9 cellular contexts compared by ENCODE assay signal in the genomic region with DNA sequence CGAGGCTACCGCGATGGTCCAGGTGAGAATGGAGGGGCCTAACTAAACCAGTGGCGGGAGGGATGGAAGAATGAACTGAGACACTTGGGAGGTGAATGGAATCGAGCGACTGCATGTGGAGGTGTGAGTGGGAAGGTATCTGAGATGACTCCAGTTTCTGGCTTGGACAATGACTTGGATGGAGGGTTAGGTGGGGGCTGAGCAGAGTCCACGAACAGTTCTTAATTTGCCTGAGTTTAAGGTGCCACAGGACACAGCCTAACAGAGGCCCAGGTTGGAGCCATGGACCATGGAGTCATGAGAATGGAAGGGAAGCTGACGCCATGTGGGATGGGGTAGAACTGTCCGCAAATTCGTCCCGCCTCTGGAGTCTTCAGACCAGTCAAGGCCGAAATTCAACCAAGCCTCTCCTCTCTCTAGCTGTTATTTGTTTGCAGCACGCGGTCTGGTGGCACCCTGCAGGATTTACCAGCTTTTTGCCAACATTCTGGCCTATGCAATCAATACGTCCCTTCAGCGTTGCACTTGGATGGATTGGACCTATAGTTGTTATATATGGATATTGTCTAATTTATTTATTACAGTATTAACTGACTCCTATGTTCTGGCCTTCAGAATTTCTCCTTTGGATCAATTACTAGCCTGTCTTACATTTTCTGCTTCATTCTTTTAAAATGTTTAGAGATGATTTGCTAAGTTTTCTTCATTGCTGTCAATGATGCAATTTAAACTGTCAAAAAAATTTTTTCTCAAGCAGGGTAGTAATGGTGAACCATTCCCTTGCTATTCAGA. TPM values are rescaled to one million over a fixed set of nuclear protein-coding genes. Genes with fewer than 3 reads are reported as not detected.
DNase-seq lines count a peak whose midpoint lies in the region; ATAC-seq and TF ChIP-seq lines count a peak whose summit lies in the region.
"Had no signal": no experiment of that assay in that cellular context is flagged by ENCODE, and none has a peak within 500 bp of the region (broad histone marks: within the 10 kb centered on the region; RNA-seq: fewer than 3 reads in every experiment).

No MANE protein-coding gene starts in this region.

- H3K4me1 ChIP-seq in OCI-LY7 (ENCODE audit: insufficient read depth, low read length, poor library complexity, severe bottlenecking) (peaks cover 28% of the 10 kb centered on the region), fibroblast of lung (ENCODE audit: control insufficient read depth, extremely low read depth, insufficient read depth, low read length) (peaks cover 7% of the 10 kb centered on the region), gastrocnemius medialis (peaks cover 7 to 9% of the 10 kb centered on the region in 2 donors)

- H3K27me3 Mint-ChIP-seq in immature natural killer cell (ENCODE audit: low read depth in 3 of 3) = no peaks in the 10 kb centered on the region
- H3K27me3 Mint-ChIP-seq: brain had no signal

- no peak overlapping the region for H3K4me3 Mint-ChIP-seq in immature natural killer cell

- intact Hi-C loops in OCI-LY7 (cut with micrococcal nuclease; ENCODE audit: unreplicated experiment) (loop anchor here (5.0 to 10.0 kb wide), 5 partner anchors 146 to 244 kb away; a partner anchor contains a TSS), gastrocnemius medialis (cut with DNase I; ENCODE audit: low total_unique reads) (loop anchor here (10.0 kb wide), 2 partner anchors 144 to 324 kb away; a partner anchor contains a TSS)

- H4K20me1 ChIP-seq in OCI-LY7 (ENCODE audit: insufficient read depth, low read length) (no peaks in the 10 kb centered on the region; the same call in 1 of the 2 replicates), fibroblast of lung (ENCODE audit: control insufficient read depth, extremely low read depth, insufficient read depth, low read length) (no peaks in the 10 kb centered on the region)

- POLR2A ChIA-PET in OCI-LY7 (lab: Charles Lee) = interaction anchor here (0.6 to 2.1 kb wide), 5 partner anchors 50 to 320 kb away, joined by 3 to 6 read pairs (median 3); a partner anchor contains a TSS

- peaks cover 0 to 10% (median 8%) of the 10 kb centered on the region in 3 donors for H3K36me3 Mint-ChIP-seq in immature natural killer cell

- H3K27ac ChIP-seq in OCI-LY7 (ENCODE audit: low read depth, low read length, poor library complexity, severe bottlenecking) = no peak overlapping the region
- peak overlapping the region; percentile 68 for H3K27ac ChIP-seq in fibroblast of lung (ENCODE audit: insufficient read depth, low read length)
- peak overlapping the region in 3 of 4 donors; percentile 49 to 78 (median 69) for H3K27ac ChIP-seq in gastrocnemius medialis

- DNase-seq in GM12864 (ENCODE audit: low read depth) (no peak), OCI-LY7 (ENCODE audit: low spot score) (no peak), fibroblast of lung (ENCODE audit: low read depth in 2 of 2) (peak in 1 of 2 donors; percentile 3), gastrocnemius medialis (no peak), DMS53 (lab: John Stamatoyannopoulos, UW) (no peak), immature natural killer cell (no peak), DMS53 treated with DMSO at 0.1 percent for 48 hours (lab: John Stamatoyannopoulos, UW; ENCODE audit: unreplicated experiment) (no peak)

- H3K9me3 Mint-ChIP-seq in immature natural killer cell = no peaks in the 10 kb centered on the region
- H3K9me3 Mint-ChIP-seq: brain had no signal

- TF ChIP-seq CTCF in GM12864 (IDR thresholded peaks at IDR 0.05; ENCODE audit: low read depth, low read length, missing control alignments) (no peak), OCI-LY7 (conservative IDR thresholded peaks at IDR 0.05; ENCODE audit: low read length) (no peak), fibroblast of lung (conservative IDR thresholded peaks at IDR 0.05 in 1 of 2, IDR thresholded peaks at IDR 0.05 in 1 of 2; ENCODE audit: low read depth in 1 of 2, low read length in 2 of 2) (no peak), gastrocnemius medialis (IDR thresholded peaks at IDR 0.05 in 4 of 5, conservative IDR thresholded peaks at IDR 0.05 in 1 of 5) (no peak)

- no peaks in the 10 kb centered on the region for H3K9me3 ChIP-seq in OCI-LY7 (ENCODE audit: low read length)
- H3K9me3 ChIP-seq in fibroblast of lung (ENCODE audit: control insufficient read depth, insufficient read depth, low read depth, low read length) = no peaks in the 10 kb centered on the region
- no peaks in the 10 kb centered on the region for H3K9me3 ChIP-seq in gastrocnemius medialis

- no TSS peak for BruUV-seq in OCI-LY7 (replicated peaks; lab: Mats Ljungman, UMichigan)

- H3K36me3 ChIP-seq in OCI-LY7 (ENCODE audit: insufficient read depth, low read length) (peaks cover 40% of the 10 kb centered on the region), fibroblast of lung (ENCODE audit: control insufficient read depth, insufficient read depth, low read length) (peaks cover 3% of the 10 kb centered on the region), gastrocnemius medialis (peaks cover 0 to 18% of the 10 kb centered on the region in 2 donors)

- no peak for ATAC-seq in gastrocnemius medialis
- no peak for ATAC-seq in GM18870 (IDR thresholded peaks at IDR 0.05; ENCODE audit: unreplicated experiment)

- H2AFZ ChIP-seq in OCI-LY7 (ENCODE audit: low read length) = peak overlapping the region; percentile 55; the same call in 1 of the 2 replicates
- H2AFZ ChIP-seq in fibroblast of lung (ENCODE audit: low read length) = peak overlapping the region; percentile 97

- peak overlapping the region in 2 of 6 donors; percentile 18 to 49 for H3K27ac Mint-ChIP-seq in immature natural killer cell

- TF ChIP-seq POLR2A in gastrocnemius medialis (IDR thresholded peaks at IDR 0.05) = no peak

- H3K79me2 ChIP-seq in OCI-LY7 (ENCODE audit: insufficient read depth, low read depth, low read length) (peaks cover 11% of the 10 kb centered on the region; the same call in 1 of the 2 replicates), fibroblast of lung (ENCODE audit: control insufficient read depth, insufficient read depth, low read length) (peaks cover 9% of the 10 kb centered on the region)

- H3K4me1 Mint-ChIP-seq in immature natural killer cell = peaks cover 0 to 2% of the 10 kb centered on the region in 2 donors

- H3K4me3 ChIP-seq in GM12864 (ENCODE audit: low read depth, low read length) (peak overlapping the region; percentile 72), OCI-LY7 (ENCODE audit: low read depth, low read length, poor library complexity, severe bottlenecking) (peak overlapping the region; percentile 74), fibroblast of lung (replicated peaks in 1 of 4; ENCODE audit: control extremely low read depth in 1 of 4, insufficient read depth in 1 of 4, low read depth in 3 of 4, low read length in 4 of 4) (peak overlapping the region; percentile 70 to 87 (median 77)), gastrocnemius medialis (peak overlapping the region; percentile 68 to 84 (median 78))

- H3K4me2 ChIP-seq in OCI-LY7 (ENCODE audit: low read length) (peak overlapping the region; percentile 73), fibroblast of lung (ENCODE audit: extremely low read depth, insufficient read depth, low read length) (peak overlapping the region; percentile 97)

- H3K9ac ChIP-seq in fibroblast of lung (ENCODE audit: insufficient read depth, low read length) = peak overlapping the region; percentile 64

- CTCF ChIA-PET in OCI-LY7 (lab: Charles Lee; ENCODE audit: unreplicated experiment) = interaction anchor here (1.7 kb wide), 1 partner anchor 320 kb away, joined by 4 read pairs; a partner anchor contains a TSS

- in situ Hi-C loops in gastrocnemius medialis (cut with MboI; ENCODE audit: low sequenced_read_pairs in 4 of 4) = no loop called here

- no peaks in the 10 kb centered on the region for H3K9me2 ChIP-seq in OCI-LY7 (ENCODE audit: insufficient read depth, low read length)

- H3K27me3 ChIP-seq in fibroblast of lung (ENCODE audit: control insufficient read depth, insufficient read depth, low read length) (no peaks in the 10 kb centered on the region), gastrocnemius medialis (no peaks in the 10 kb centered on the region)

RNA-seq across cellular contexts. Expression of a gene that starts 0.9 kb away (rescaled TPM):
- total RNA-seq in OCI-LY7 (2014; rRNA removed; shearing (Covaris generic)) = 33.6 and 45.8 TPM in 2 replicates
- total RNA-seq in OCI-LY7 (2022) (48.3 and 53.3 TPM in 2 replicates), fibroblast of lung (19.5 and 28.2 TPM in 2 replicates), gastrocnemius medialis (100 to 1,000 TPM in 1 of 4 donors, 10 to 100 TPM in 3; 32.2 to 114 (median 69.5) TPM)
- polyA plus RNA-seq in fibroblast of lung (48.8 and 55.7 TPM in 2 replicates), immature natural killer cell (10 to 100 TPM; 36.7 to 64.7 (median 57.8) TPM)
- polyA plus RNA-seq in fibroblast of lung (2012) = 59.4 and 81.0 TPM in 2 replicates
- 0.78 and 3.8 TPM in 2 replicates for polyA minus RNA-seq in fibroblast of lung (ENCODE audit: low replicate concordance)

RNA-seq across cellular contexts. Expression of a gene that starts 30.0 kb away (rescaled TPM):
- total RNA-seq in OCI-LY7 (2014; rRNA removed; shearing (Covaris generic)) = 79.1 and 110 TPM in 2 replicates
- total RNA-seq in OCI-LY7 (2022) (144 and 149 TPM in 2 replicates), fibroblast of lung (80.9 and 87.4 TPM in 2 replicates), gastrocnemius medialis (10 to 100 TPM; 19.9 to 44.3 (median 35.5) TPM)
- polyA plus RNA-seq in fibroblast of lung (61.6 and 80.3 TPM in 2 replicates), immature natural killer cell (100 to 1,000 TPM; 198 to 215 (median 208) TPM)
- 41.3 and 47.4 TPM in 2 replicates for polyA plus RNA-seq in fibroblast of lung (2012)
- polyA minus RNA-seq in fibroblast of lung (ENCODE audit: low replicate concordance) = 14.6 and 19.2 TPM in 2 replicates

RNA-seq across cellular contexts. Expression of a gene that starts 49.8 kb away (rescaled TPM):
- 220 and 250 TPM in 2 replicates for total RNA-seq in OCI-LY7 (2014; rRNA removed; shearing (Covaris generic))
- total RNA-seq in OCI-LY7 (2022) (365 and 375 TPM in 2 replicates), fibroblast of lung (325 and 334 TPM in 2 replicates), gastrocnemius medialis (10 to 100 TPM; 29.0 to 53.5 (median 32.5) TPM)
- polyA plus RNA-seq in fibroblast of lung (72.2 and 95.4 TPM in 2 replicates), immature natural killer cell (10 to 100 TPM; 20.3 to 25.8 (median 20.4) TPM)
- polyA plus RNA-seq in fibroblast of lung (2012) = 62.4 and 69.5 TPM in 2 replicates
- polyA minus RNA-seq in fibroblast of lung (ENCODE audit: low replicate concordance) = 24.5 and 25.9 TPM in 2 replicates
